In genomic region chr13:40026174-40026585, GRCh38 we compare ENCODE assay signal across 10 cellular contexts.
DNase-seq lines count a peak whose midpoint lies in the region; ATAC-seq, FAIRE-seq and TF ChIP-seq lines count a peak whose summit lies in the region.
"Had no signal": no experiment of that assay in that cellular context is flagged by ENCODE, and none has a peak within 500 bp of the region (broad histone marks: within the 10 kb centered on the region; RNA-seq: fewer than 3 reads in every experiment).

No MANE protein-coding gene starts in this region.

- H3K9me3 ChIP-seq in left ventricle myocardium inferior (replicated peaks) = peaks cover 9% of the 10 kb centered on the region

- peaks cover 0 to 7% (median 0%) of the 10 kb centered on the region in 3 donors for H3K9me3 Mint-ChIP-seq in T-cell

- peaks cover 22 to 32% (median 27%) of the 10 kb centered on the region in 3 donors for H3K4me1 Mint-ChIP-seq in T-cell

- peak overlapping the region; percentile 29 to 59 (median 55) for H3K4me3 Mint-ChIP-seq in T-cell
- H3K4me3 Mint-ChIP-seq: nephron had no signal

- CTCF ChIA-PET in T-cell (lab: Charles Lee) = interaction anchor here in 1 of 2 donors (0.6 kb wide), 1 partner anchor 1015 kb away, joined by 3 read pairs; no protein-coding TSS in a partner anchor

- no peaks in the 10 kb centered on the region for H3K36me3 ChIP-seq in left ventricle myocardium inferior

- H3K27ac ChIP-seq in left ventricle myocardium inferior (replicated peaks) = no peak overlapping the region

- H3K27ac Mint-ChIP-seq in T-cell = peak overlapping the region; percentile 13 to 77
- H3K27ac Mint-ChIP-seq: nephron had no signal

- no peak for FAIRE-seq in urothelium cell line (lab: Jason Lieb, UNC)

- H3K27me3 ChIP-seq in left ventricle myocardium inferior (ENCODE audit: low read depth) = no peaks in the 10 kb centered on the region

- ATAC-seq in HG02588 (IDR thresholded peaks at IDR 0.05; ENCODE audit: unreplicated experiment) (peak; percentile 93), T-cell (replicated peaks in 1 of 4) (peak; percentile 81 to 91 (median 88))

- DNase-seq in GM12865 (ENCODE audit: low read depth) (peak; percentile 97), T-cell (peak in 9 of 34 experiments; percentile 0 to 19 (median 2)), epithelial cell of esophagus (ENCODE audit: low read depth) (peak; percentile 21), left ventricle myocardium inferior (no peak), urothelium cell line (ENCODE audit: low spot score) (no peak), SHP77 (lab: John Stamatoyannopoulos, UW) (no peak), NCI-H510A (lab: John Stamatoyannopoulos, UW) (no peak)
- DNase-seq: DMS153 had no signal

- intact Hi-C loops in left ventricle myocardium inferior (cut with micrococcal nuclease) = no loop called here

- H3K36me3 Mint-ChIP-seq in T-cell = no peaks in the 10 kb centered on the region

- POLR2A ChIA-PET in T-cell (lab: Charles Lee) = no interaction called here

- no peaks in the 10 kb centered on the region for H3K4me1 ChIP-seq in left ventricle myocardium inferior

- TF ChIP-seq CTCF in GM12865 (IDR thresholded peaks at IDR 0.05; ENCODE audit: insufficient read depth, low read depth, low read length, missing control alignments) (no peak), epithelial cell of esophagus (IDR thresholded peaks at IDR 0.05; ENCODE audit: insufficient read depth, low read depth, low read length, missing control alignments) (no peak), left ventricle myocardium inferior (IDR thresholded peaks at IDR 0.05; ENCODE audit: borderline replicate concordance) (no peak)

- H3K4me3 ChIP-seq in GM12865 (ENCODE audit: low read depth, low read length) = no peak overlapping the region
- no peak overlapping the region for H3K4me3 ChIP-seq in epithelial cell of esophagus (ENCODE audit: low read length)
- no peak overlapping the region for H3K4me3 ChIP-seq in left ventricle myocardium inferior

- no peaks in the 10 kb centered on the region for H3K27me3 Mint-ChIP-seq in T-cell

Comparison
In these comparisons a context has a peak if more than half of its experiments do, and no peak if none do; other contexts are left out.
1. DNase-seq: peak in GM12865 (single experiment) and epithelial cell of esophagus (single experiment); none in left ventricle myocardium inferior (single experiment), urothelium cell line (single experiment), SHP77 (0 of 2) and NCI-H510A (single experiment).